ENCODE assay signal across 1 cellular context in genomic region chr7:113122657-113123252, GRCh38.
TF ChIP-seq lines count a peak whose summit lies in the region.

No MANE protein-coding gene starts in this region.

TF ChIP-seq in neural cell, 6 proteins besides CTCF, POLR2A, EP300 and RAD21 (continued from another document):
- TF ChIP-seq, protein P1, sequence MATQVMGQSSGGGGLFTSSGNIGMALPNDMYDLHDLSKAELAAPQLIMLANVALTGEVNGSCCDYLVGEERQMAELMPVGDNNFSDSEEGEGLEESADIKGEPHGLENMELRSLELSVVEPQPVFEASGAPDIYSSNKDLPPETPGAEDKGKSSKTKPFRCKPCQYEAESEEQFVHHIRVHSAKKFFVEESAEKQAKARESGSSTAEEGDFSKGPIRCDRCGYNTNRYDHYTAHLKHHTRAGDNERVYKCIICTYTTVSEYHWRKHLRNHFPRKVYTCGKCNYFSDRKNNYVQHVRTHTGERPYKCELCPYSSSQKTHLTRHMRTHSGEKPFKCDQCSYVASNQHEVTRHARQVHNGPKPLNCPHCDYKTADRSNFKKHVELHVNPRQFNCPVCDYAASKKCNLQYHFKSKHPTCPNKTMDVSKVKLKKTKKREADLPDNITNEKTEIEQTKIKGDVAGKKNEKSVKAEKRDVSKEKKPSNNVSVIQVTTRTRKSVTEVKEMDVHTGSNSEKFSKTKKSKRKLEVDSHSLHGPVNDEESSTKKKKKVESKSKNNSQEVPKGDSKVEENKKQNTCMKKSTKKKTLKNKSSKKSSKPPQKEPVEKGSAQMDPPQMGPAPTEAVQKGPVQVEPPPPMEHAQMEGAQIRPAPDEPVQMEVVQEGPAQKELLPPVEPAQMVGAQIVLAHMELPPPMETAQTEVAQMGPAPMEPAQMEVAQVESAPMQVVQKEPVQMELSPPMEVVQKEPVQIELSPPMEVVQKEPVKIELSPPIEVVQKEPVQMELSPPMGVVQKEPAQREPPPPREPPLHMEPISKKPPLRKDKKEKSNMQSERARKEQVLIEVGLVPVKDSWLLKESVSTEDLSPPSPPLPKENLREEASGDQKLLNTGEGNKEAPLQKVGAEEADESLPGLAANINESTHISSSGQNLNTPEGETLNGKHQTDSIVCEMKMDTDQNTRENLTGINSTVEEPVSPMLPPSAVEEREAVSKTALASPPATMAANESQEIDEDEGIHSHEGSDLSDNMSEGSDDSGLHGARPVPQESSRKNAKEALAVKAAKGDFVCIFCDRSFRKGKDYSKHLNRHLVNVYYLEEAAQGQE (IDR thresholded peaks at IDR 0.05; ENCODE audit: borderline replicate concordance) = no peak
- TF ChIP-seq TAF1 (IDR thresholded peaks at IDR 0.05; ENCODE audit: low read depth) (no peak), EZH2 (IDR thresholded peaks at IDR 0.05; ENCODE audit: borderline replicate concordance, insufficient read depth, low read length, poor library complexity, severe bottlenecking) (no peak)
